ENCODE assay signal across 8 cellular contexts in genomic region chr2:38075436-38076249, GRCh38. TPM values are rescaled to one million over a fixed set of nuclear protein-coding genes. Genes with fewer than 3 reads are reported as not detected.
DNase-seq lines count a peak whose midpoint lies in the region; ATAC-seq and TF ChIP-seq lines count a peak whose summit lies in the region.

Gene CYP1B1 (minus strand): TSS chr2:38076151. CDS start chr2:38075388, 763 bp downstream.

- H3K27me3 ChIP-seq in cardiac muscle cell = peaks cover 67% of the 10 kb centered on the region

- H3K4me3 ChIP-seq in WI38 (ENCODE audit: low read depth, low read length) (peak within 1 kb of the TSS; percentile 56), cardiac muscle cell (peak within 1 kb of the TSS; percentile 44)

- no peaks in the 10 kb centered on the region for H3K36me3 ChIP-seq in cardiac muscle cell

- H3K9me3 ChIP-seq in cardiac muscle cell (ENCODE audit: low read depth) = no peaks in the 10 kb centered on the region

- no peak within 1 kb of the TSS for H3K27ac ChIP-seq in cardiac muscle cell

- peak; percentile 31 for DNase-seq in COLO668 (lab: John Stamatoyannopoulos, UW; ENCODE audit: unreplicated experiment)
- peak; percentile 7 for DNase-seq in HCEC 1CT
- DNase-seq in cardiac muscle cell (ENCODE audit: low read depth in 1 of 2, low spot score in 1 of 2) = no peak
- DNase-seq in posterior vena cava (ENCODE audit: low spot score) = peak; percentile 86
- DNase-seq in GOT3 (lab: John Stamatoyannopoulos, UW) = no peak
- no peak for DNase-seq in NCI-H187 treated with DMSO at 0.1 percent for 48 hours (lab: John Stamatoyannopoulos, UW)

- intact Hi-C loops in posterior vena cava (cut with DNase I) = loop anchor here in 1 of 2 donors (5.0 kb wide), 1 partner anchor 197 kb away; no protein-coding TSS in a partner anchor

- H3K4me1 ChIP-seq in cardiac muscle cell (ENCODE audit: low read depth) = peaks cover 3% of the 10 kb centered on the region

- TF ChIP-seq CTCF in WI38 (IDR thresholded peaks at IDR 0.05; ENCODE audit: low read depth, low read length) = no peak
- no peak for TF ChIP-seq CTCF in cardiac muscle cell (IDR thresholded peaks at IDR 0.05; ENCODE audit: low read depth, low read length)

- ATAC-seq in HG03025 (IDR thresholded peaks at IDR 0.05; ENCODE audit: low FRiP score, unreplicated experiment) = no peak

RNA-seq across cellular contexts. Expression of gene CYP1B1, which starts in this region (rescaled TPM):
- 0.18 TPM in 1 of 2 replicates, not detected in the other for total RNA-seq in cardiac muscle cell
- 0.06 TPM in 1 of 2 replicates, not detected in the other for polyA plus RNA-seq in cardiac muscle cell
- 10 to 100 TPM; 49.8 to 90.9 TPM for total RNA-seq in posterior vena cava

Comparison
In these comparisons a context has a peak if more than half of its experiments do, and no peak if none do; other contexts are left out.
1. RNA of gene CYP1B1 (total RNA-seq): 49.8 to 90.9 TPM in posterior vena cava; 0.18 TPM in cardiac muscle cell; every median in the first group is over 10 times any median in the second.
2. DNase-seq: peak in COLO668 (single experiment), HCEC 1CT (single experiment) and posterior vena cava (single experiment); none in cardiac muscle cell (0 of 2), GOT3 (single experiment) and NCI-H187 treated with DMSO at 0.1 percent for 48 hours (single experiment).